20 cellular contexts compared by ENCODE assay signal in the genomic region with DNA sequence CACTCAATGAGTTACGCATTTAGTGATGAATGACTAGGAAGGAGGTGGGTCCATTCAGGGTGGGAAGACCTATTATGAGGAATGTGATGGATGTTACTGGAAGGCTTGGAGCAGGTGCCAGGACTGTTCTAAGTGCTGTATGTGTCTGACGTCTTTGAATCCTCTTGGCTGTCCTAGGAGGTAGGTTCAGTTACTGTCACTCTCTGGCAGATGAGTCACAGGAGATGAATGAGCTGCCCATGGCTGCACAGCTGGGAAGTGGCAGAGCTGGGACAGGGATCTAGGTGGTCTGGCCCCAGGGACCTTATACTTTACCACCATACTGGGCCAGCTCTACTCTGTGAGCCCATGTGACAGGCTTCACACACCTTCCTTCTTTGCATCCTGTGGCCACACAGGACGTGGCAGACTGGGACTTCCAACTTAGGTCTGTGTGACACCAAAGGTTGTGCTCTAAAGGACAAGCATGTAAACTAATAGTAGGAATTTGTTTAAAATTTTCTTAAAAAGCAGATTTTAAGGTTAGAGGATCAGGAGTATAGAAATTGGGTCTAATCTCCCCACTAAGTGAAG. TPM values are rescaled to one million over a fixed set of nuclear protein-coding genes. Genes with fewer than 3 reads are reported as not detected.
DNase-seq lines count a peak whose midpoint lies in the region; ATAC-seq and TF ChIP-seq lines count a peak whose summit lies in the region.
"Had no signal": no experiment of that assay in that cellular context is flagged by ENCODE, and none has a peak within 500 bp of the region (broad histone marks: within the 10 kb centered on the region; RNA-seq: fewer than 3 reads in every experiment).

No MANE protein-coding gene starts in this region.

- no peak overlapping the region for H3K4me2 ChIP-seq in DND-41 (ENCODE audit: insufficient read depth, low read length)

- peaks cover 46% of the 10 kb centered on the region for H3K4me1 Mint-ChIP-seq in activated CD8-positive, alpha-beta T cell treated with anti-CD3 and anti-CD28 coated beads for 36 hours (ENCODE audit: low read depth)
- no peaks in the 10 kb centered on the region for H3K4me1 Mint-ChIP-seq in natural killer cell treated with Interleukin-12 subunit alpha and Interleukin-12 subunit beta and Interleukin-15 and Interleukin-18, amount 100 ng/mL, for 72 hours (ENCODE audit: low read depth in 2 of 2)

- ATAC-seq in DND-41 (ENCODE audit: insufficient read depth, low read depth) (peak; percentile 19; the same call in 2 of the 3 replicates), HG03442 (IDR thresholded peaks at IDR 0.05; ENCODE audit: unreplicated experiment) (no peak), HG03565 (IDR thresholded peaks at IDR 0.05; ENCODE audit: unreplicated experiment) (no peak)
- peak; percentile 45 for ATAC-seq in activated CD8-positive, alpha-beta T cell treated with anti-CD3 and anti-CD28 coated beads for 36 hours
- peak in 1 of 2 donors; percentile 43 for ATAC-seq in natural killer cell treated with Interleukin-12 subunit alpha and Interleukin-12 subunit beta and Interleukin-15 and Interleukin-18, amount 100 ng/mL, for 72 hours
- ATAC-seq: sciatic nerve, WTC11 had no signal

- TF ChIP-seq POLR2A in adrenal gland (IDR thresholded peaks at IDR 0.05), result no peak

- H3K27ac Mint-ChIP-seq in activated CD8-positive, alpha-beta T cell treated with anti-CD3 and anti-CD28 coated beads for 36 hours, result no peak overlapping the region
- H3K27ac Mint-ChIP-seq in natural killer cell treated with Interleukin-12 subunit alpha and Interleukin-12 subunit beta and Interleukin-15 and Interleukin-18, amount 100 ng/mL, for 72 hours, result no peak overlapping the region
- H3K27ac Mint-ChIP-seq: mesothelial cell of epicardium; T-helper 1 cell treated with Interleukin-12 subunit alpha and Interleukin-12 subunit beta and Interleukin-4 antibody, amounts not matched to agents 30 μg/mL and 1 μg/mL, for 36 hours; WTC11 had no signal

- TF ChIP-seq CTCF in DND-41 (IDR thresholded peaks at IDR 0.05; ENCODE audit: borderline replicate concordance, extremely low read depth, low read length, poor library complexity, severe bottlenecking), result no peak
- TF ChIP-seq CTCF in activated CD8-positive, alpha-beta T cell treated with anti-CD3 and anti-CD28 coated beads for 36 hours (IDR thresholded peaks at IDR 0.05), result no peak
- no peak for TF ChIP-seq CTCF in adrenal gland (IDR thresholded peaks at IDR 0.05)

- no peak overlapping the region for H3K9ac ChIP-seq in DND-41 (ENCODE audit: low read depth, low read length)

- H3K27me3 Mint-ChIP-seq in activated CD8-positive, alpha-beta T cell treated with anti-CD3 and anti-CD28 coated beads for 36 hours, result no peaks in the 10 kb centered on the region
- H3K27me3 Mint-ChIP-seq in natural killer cell treated with Interleukin-12 subunit alpha and Interleukin-12 subunit beta and Interleukin-15 and Interleukin-18, amount 100 ng/mL, for 72 hours, result no peaks in the 10 kb centered on the region

- H3K4me1 ChIP-seq in DND-41 (ENCODE audit: insufficient read depth, low read length) (no peaks in the 10 kb centered on the region), adrenal gland (replicated peaks in 1 of 2) (no peaks in the 10 kb centered on the region)
- H3K4me1 ChIP-seq: Caco-2 had no signal

- H3K79me2 ChIP-seq in DND-41 (ENCODE audit: insufficient read depth, low read length), result no peaks in the 10 kb centered on the region

- intact Hi-C loops in activated CD8-positive, alpha-beta T cell treated with anti-CD3 and anti-CD28 coated beads for 36 hours (cut with micrococcal nuclease), result no loop called here
- intact Hi-C loops in adrenal gland (cut with DNase I), result no loop called here

- H3K9me3 Mint-ChIP-seq in activated CD8-positive, alpha-beta T cell treated with anti-CD3 and anti-CD28 coated beads for 36 hours, result no peaks in the 10 kb centered on the region
- H3K9me3 Mint-ChIP-seq in natural killer cell treated with Interleukin-12 subunit alpha and Interleukin-12 subunit beta and Interleukin-15 and Interleukin-18, amount 100 ng/mL, for 72 hours, result no peaks in the 10 kb centered on the region
- H3K9me3 Mint-ChIP-seq: H9; mesothelial cell of epicardium; T-helper 1 cell treated with Interleukin-12 subunit alpha and Interleukin-12 subunit beta and Interleukin-4 antibody, amounts not matched to agents 30 μg/mL and 1 μg/mL, for 36 hours; WTC11 had no signal

- H3K27me3 ChIP-seq in DND-41 (ENCODE audit: insufficient read depth, low read length, poor library complexity) (no peaks in the 10 kb centered on the region), adrenal gland (no peaks in the 10 kb centered on the region)

- H3K36me3 ChIP-seq in DND-41 (ENCODE audit: insufficient read depth, low read length) (no peaks in the 10 kb centered on the region), adrenal gland (replicated peaks in 1 of 2) (peaks cover 0 to 5% of the 10 kb centered on the region in 2 donors)

- H3K4me3 Mint-ChIP-seq in activated CD8-positive, alpha-beta T cell treated with anti-CD3 and anti-CD28 coated beads for 36 hours, result no peak overlapping the region
- H3K4me3 Mint-ChIP-seq in natural killer cell treated with Interleukin-12 subunit alpha and Interleukin-12 subunit beta and Interleukin-15 and Interleukin-18, amount 100 ng/mL, for 72 hours, result no peak overlapping the region
- H3K4me3 Mint-ChIP-seq: H9; mesothelial cell of epicardium; T-helper 1 cell treated with Interleukin-12 subunit alpha and Interleukin-12 subunit beta and Interleukin-4 antibody, amounts not matched to agents 30 μg/mL and 1 μg/mL, for 36 hours; WTC11 had no signal

- H3K4me3 ChIP-seq in DND-41 (ENCODE audit: low read depth in 1 of 2, low read length in 2 of 2) (no peak overlapping the region), adrenal gland (no peak overlapping the region)

- H3K9me3 ChIP-seq in DND-41 (ENCODE audit: insufficient read depth, low read length, severe bottlenecking) (no peaks in the 10 kb centered on the region), adrenal gland (replicated peaks in 1 of 3) (no peaks in the 10 kb centered on the region)
- H3K9me3 ChIP-seq: Caco-2 had no signal

- H2AFZ ChIP-seq in DND-41 (ENCODE audit: low read depth, low read length), result no peak overlapping the region

- H3K36me3 Mint-ChIP-seq in activated CD8-positive, alpha-beta T cell treated with anti-CD3 and anti-CD28 coated beads for 36 hours (ENCODE audit: low read depth), result peaks cover 2% of the 10 kb centered on the region
- H3K36me3 Mint-ChIP-seq in natural killer cell treated with Interleukin-12 subunit alpha and Interleukin-12 subunit beta and Interleukin-15 and Interleukin-18, amount 100 ng/mL, for 72 hours, result no peaks in the 10 kb centered on the region
- H3K36me3 Mint-ChIP-seq: WTC11 had no signal

- DNase-seq in DND-41, result no peak
- DNase-seq in HCEC 1CT, result peak; percentile 10
- DNase-seq in activated CD8-positive, alpha-beta T cell treated with anti-CD3 and anti-CD28 coated beads for 36 hours, result no peak
- peak; percentile 1 for DNase-seq in natural killer cell treated with Interleukin-12 subunit alpha and Interleukin-12 subunit beta and Interleukin-15 and Interleukin-18, amount 100 ng/mL, for 72 hours (ENCODE audit: low spot score)
- DNase-seq in stimulated activated CD4-positive, alpha-beta T cell treated with anti-CD3 and anti-CD28 coated beads, Interleukin-1b, Interleukin-23, amount 100 ng/mL, for 48 hours, result no peak
- no peak for DNase-seq in adrenal gland
- DNase-seq: Caco-2, GDM1, kidney glomerular epithelial cell, NCI-H187, NCI-H510A, SHP77 treated with DMSO at 0.1 percent for 48 hours had no signal

- H3K27ac ChIP-seq in DND-41 (ENCODE audit: low read length) (no peak overlapping the region), adrenal gland (no peak overlapping the region)

- CTCF ChIA-PET in activated CD8-positive, alpha-beta T cell treated with anti-CD3 and anti-CD28 coated beads for 36 hours (lab: Charles Lee), result interaction anchor here (1.1 to 2.4 kb wide), 2 partner anchors 11 to 18 kb away, joined by 4 to 7 read pairs; no protein-coding TSS in a partner anchor

- H4K20me1 ChIP-seq in DND-41 (ENCODE audit: insufficient read depth, low read length), result no peaks in the 10 kb centered on the region

- POLR2A ChIA-PET in activated CD8-positive, alpha-beta T cell treated with anti-CD3 and anti-CD28 coated beads for 36 hours (lab: Charles Lee), result interaction anchor here (1.2 kb wide), 1 partner anchor 9 kb away, joined by 4 read pairs; no protein-coding TSS in a partner anchor

- 69 to 76% (median 72%) methylated on average over 3 of the region's 3 CpGs for WGBS in adrenal gland, 4 donors

RNA-seq across cellular contexts. Expression of a gene that starts 24.0 kb away (rescaled TPM):
- 1 to 10 TPM; 7.9 to 8.6 TPM for total RNA-seq in activated CD8-positive, alpha-beta T cell treated with anti-CD3 and anti-CD28 coated beads for 36 hours
- total RNA-seq in natural killer cell treated with Interleukin-12 subunit alpha and Interleukin-12 subunit beta and Interleukin-15 and Interleukin-18, amount 100 ng/mL, for 72 hours, result 1 to 10 TPM; 5.0 to 8.9 TPM
- total RNA-seq in adrenal gland, result 10 to 100 TPM; 37.3 to 79.4 (median 49.7) TPM
- polyA plus RNA-seq in adrenal gland, result 100 to 1,000 TPM in 2 of 3 donors, 10 to 100 TPM in 1; 69.3 to 174 (median 142) TPM

RNA-seq across cellular contexts. Expression of a gene that starts 51.0 kb away (rescaled TPM):
- total RNA-seq in activated CD8-positive, alpha-beta T cell treated with anti-CD3 and anti-CD28 coated beads for 36 hours, result 10 to 100 TPM; 23.0 to 24.2 TPM
- 1 to 10 TPM in 1 of 2 donors, under 1 TPM in 1; 1.00 to 3.3 TPM for total RNA-seq in natural killer cell treated with Interleukin-12 subunit alpha and Interleukin-12 subunit beta and Interleukin-15 and Interleukin-18, amount 100 ng/mL, for 72 hours
- 10 to 100 TPM in 5 of 8 donors, 1 to 10 TPM in 3; 6.5 to 71.0 (median 12.7) TPM for total RNA-seq in adrenal gland
- polyA plus RNA-seq in adrenal gland, result 10 to 100 TPM in 1 of 3 donors, 1 to 10 TPM in 2; 5.7 to 41.3 (median 6.5) TPM
- total RNA-seq: HT-29 had no signal

RNA-seq across cellular contexts. Expression of a gene that starts 54.8 kb away (rescaled TPM):
- 10 to 100 TPM; 43.1 to 44.5 TPM for total RNA-seq in activated CD8-positive, alpha-beta T cell treated with anti-CD3 and anti-CD28 coated beads for 36 hours
- total RNA-seq in natural killer cell treated with Interleukin-12 subunit alpha and Interleukin-12 subunit beta and Interleukin-15 and Interleukin-18, amount 100 ng/mL, for 72 hours, result 10 to 100 TPM; 35.2 to 42.1 TPM
- 10 to 100 TPM; 13.9 to 29.9 (median 23.5) TPM for total RNA-seq in adrenal gland
- polyA plus RNA-seq in adrenal gland, result 10 to 100 TPM in 1 of 3 donors, 1 to 10 TPM in 2; 7.1 to 43.4 (median 7.9) TPM

Comparison
In these comparisons a context has a peak if more than half of its experiments do, and no peak if none do; other contexts are left out.
1. ATAC-seq: peak in DND-41 (single experiment) and activated CD8-positive, alpha-beta T cell treated with anti-CD3 and anti-CD28 coated beads for 36 hours (single experiment); none in HG03442 (single experiment) and HG03565 (single experiment).
2. DNase-seq: peak in HCEC 1CT (single experiment) and natural killer cell treated with Interleukin-12 subunit alpha and Interleukin-12 subunit beta and Interleukin-15 and Interleukin-18, amount 100 ng/mL, for 72 hours (single experiment); none in DND-41 (single experiment), activated CD8-positive, alpha-beta T cell treated with anti-CD3 and anti-CD28 coated beads for 36 hours (single experiment), stimulated activated CD4-positive, alpha-beta T cell treated with anti-CD3 and anti-CD28 coated beads, Interleukin-1b, Interleukin-23, amount 100 ng/mL, for 48 hours (single experiment) and adrenal gland (0 of 7).